In genomic region chr1:171800850-171801249, GRCh38 we compare ENCODE assay signal across 15 cellular contexts. TPM values are rescaled to one million over a fixed set of nuclear protein-coding genes. Genes with fewer than 3 reads are reported as not detected.
DNase-seq lines count a peak whose midpoint lies in the region; ATAC-seq, FAIRE-seq and TF ChIP-seq lines count a peak whose summit lies in the region.
"Had no signal": no experiment of that assay in that cellular context is flagged by ENCODE, and none has a peak within 500 bp of the region (broad histone marks: within the 10 kb centered on the region; RNA-seq: fewer than 3 reads in every experiment).

No MANE protein-coding gene starts in this region.

- 0 out of 2 replicates have a peak overlapping the region, but pooled peaks have one; percentile 1 for H2BK5ac ChIP-seq in H1 (ENCODE audit: low read depth, low read length)

- H3K27me3 Mint-ChIP-seq in activated naive CD4-positive, alpha-beta T cell treated with anti-CD3 and anti-CD28 coated beads, Interleukin-2, amount 50 U/mL, for 24 hours: no peaks in the 10 kb centered on the region
- H3K27me3 Mint-ChIP-seq in mesothelial cell of epicardium (ENCODE audit: low read depth): no peaks in the 10 kb centered on the region
- H3K27me3 Mint-ChIP-seq: CD4-positive, CD25-positive, alpha-beta regulatory T cell; CD8-positive, alpha-beta memory T cell had no signal

- no peak overlapping the region; the same call in 1 of the 2 replicates for H2AK5ac ChIP-seq in H1 (ENCODE audit: low read depth, low read length)

- no peak overlapping the region for H4K8ac ChIP-seq in H1 (ENCODE audit: extremely low read depth, insufficient read depth, low read length)

- TF ChIP-seq CTCF in H1 (IDR thresholded peaks at IDR 0.05; ENCODE audit: control extremely low read depth in 1 of 3, insufficient read depth in 1 of 3, low read depth in 1 of 3, low read length in 3 of 3) (no peak), mesothelial cell of epicardium (IDR thresholded peaks at IDR 0.05; ENCODE audit: unreplicated experiment) (no peak)

- H3K9ac ChIP-seq in H1 (replicated peaks in 1 of 4; ENCODE audit: extremely low read depth in 1 of 4, low read depth in 3 of 4, low read length in 3 of 4): no peak overlapping the region
- H3K9ac ChIP-seq: GM23248 had no signal

- no peak overlapping the region; the same call in 1 of the 2 replicates for H2BK12ac ChIP-seq in H1 (ENCODE audit: low read depth, low read length)

- H2BK20ac ChIP-seq in H1 (ENCODE audit: low read length): no peak overlapping the region

- no peak overlapping the region for H3K4me3 Mint-ChIP-seq in activated naive CD4-positive, alpha-beta T cell treated with anti-CD3 and anti-CD28 coated beads, Interleukin-2, amount 50 U/mL, for 24 hours
- H3K4me3 Mint-ChIP-seq in mesothelial cell of epicardium: no peak overlapping the region
- H3K4me3 Mint-ChIP-seq: CD4-positive, CD25-positive, alpha-beta regulatory T cell; CD8-positive, alpha-beta memory T cell; HFFc6 had no signal

- H3K36me3 Mint-ChIP-seq in activated naive CD4-positive, alpha-beta T cell treated with anti-CD3 and anti-CD28 coated beads, Interleukin-2, amount 50 U/mL, for 24 hours: peaks cover 17% of the 10 kb centered on the region
- H3K36me3 Mint-ChIP-seq in mesothelial cell of epicardium: peaks cover 10% of the 10 kb centered on the region

- no peak for FAIRE-seq in H1 (lab: Jason Lieb, UNC)

- no peak overlapping the region for H4K5ac ChIP-seq in H1 (ENCODE audit: insufficient read length, low read depth, low read length)

- peaks cover 0 to 11% (median 5%) of the 10 kb centered on the region in 4 experiments; a peak in 3 of 7 replicates for H3K4me1 ChIP-seq in H1 (replicated peaks in 1 of 4; ENCODE audit: control insufficient read depth in 3 of 4, insufficient read depth in 4 of 4, low read length in 3 of 4)

- no peak overlapping the region for H3K4ac ChIP-seq in H1 (replicated peaks; ENCODE audit: insufficient read length, low read depth, low read length)

- TF ChIP-seq POLR2A in H1 (IDR thresholded peaks at IDR 0.05; ENCODE audit: control extremely low read depth in 1 of 2, low read depth in 2 of 2, low read length in 2 of 2): no peak

- no peak overlapping the region for H3K56ac ChIP-seq in H1 (replicated peaks; ENCODE audit: insufficient read length, low read depth, low read length)

- no peak overlapping the region for H3K27ac ChIP-seq in H1 (ENCODE audit: low read depth, low read length)
- H3K27ac ChIP-seq: GM23248 had no signal

- H3K23me2 ChIP-seq in H1 (ENCODE audit: low read depth, low read length): no peaks in the 10 kb centered on the region

- no peak overlapping the region for H4K91ac ChIP-seq in H1 (replicated peaks; ENCODE audit: insufficient read length, low read length)

- 81% methylated on average over 3 of the region's 3 CpGs; no CpG with 5 or more reads in 1 of the 2 experiments for WGBS in H1 (ENCODE audit: extremely low coverage in 1 of 2, insufficient coverage in 1 of 2, insufficient read length in 1 of 2, insufficient replicate concordance in 2 of 2, low coverage in 1 of 2, low lambda C conversion rate in 2 of 2, missing lambda C conversion rate in 1 of 2), 2 experiments

- no peak for TF ChIP-seq EP300 in H1 (IDR thresholded peaks at IDR 0.05; ENCODE audit: borderline replicate concordance in 1 of 2, low read depth in 2 of 2, low read length in 2 of 2)

- no peaks in the 10 kb centered on the region for H3K4me1 Mint-ChIP-seq in activated naive CD4-positive, alpha-beta T cell treated with anti-CD3 and anti-CD28 coated beads, Interleukin-2, amount 50 U/mL, for 24 hours
- peaks cover 39% of the 10 kb centered on the region for H3K4me1 Mint-ChIP-seq in mesothelial cell of epicardium

- H2BK15ac ChIP-seq in H1 (ENCODE audit: low read length): no peak overlapping the region

- ATAC-seq in HG02870 (IDR thresholded peaks at IDR 0.05; ENCODE audit: unreplicated experiment): no peak

- no peaks in the 10 kb centered on the region for H3K79me2 ChIP-seq in H1 (ENCODE audit: control insufficient read depth in 1 of 2, insufficient read depth in 2 of 2, low read length in 2 of 2)

- H3K23ac ChIP-seq in H1 (ENCODE audit: insufficient read length): no peak overlapping the region

- H3K4me3 ChIP-seq in H1 (ENCODE audit: extremely low read depth in 1 of 4, insufficient read depth in 2 of 4, low read depth in 3 of 4, low read length in 4 of 4): no peak overlapping the region
- H3K4me3 ChIP-seq: GM12878, GM23248 had no signal

- no peaks in the 10 kb centered on the region for H4K20me1 ChIP-seq in H1 (replicated peaks in 1 of 2; ENCODE audit: control insufficient read depth in 1 of 2, insufficient read depth in 2 of 2, low read length in 2 of 2)

- H3K27me3 ChIP-seq in H1 (replicated peaks in 1 of 4; ENCODE audit: control insufficient read depth in 3 of 4, extremely low read depth in 1 of 4, insufficient read depth in 3 of 4, low read length in 3 of 4): no peaks in the 10 kb centered on the region
- H3K27me3 ChIP-seq: BE2C had no signal

- POLR2A ChIA-PET in H1 (lab: Charles Lee; ENCODE audit: partially characterized antibody): interaction anchor here (1.1 to 1.5 kb wide), 4 partner anchors 11 to 67 kb away, joined by 3 to 4 read pairs (median 3); partner anchors contain the start of gene METTL13

- H2AFZ ChIP-seq in H1 (ENCODE audit: low read length): no peak overlapping the region
- H2AFZ ChIP-seq: GM23248 had no signal

- peaks cover 7 to 19% (median 14%) of the 10 kb centered on the region in 4 experiments; a peak in 7 of 8 replicates for H3K36me3 ChIP-seq in H1 (ENCODE audit: control insufficient read depth in 2 of 4, insufficient read depth in 4 of 4, low read length in 3 of 4)

- no peak for TF ChIP-seq RAD21 in H1 (IDR thresholded peaks at IDR 0.05 in 1 of 2, conservative IDR thresholded peaks at IDR 0.05 in 1 of 2; ENCODE audit: low read depth in 2 of 2, low read length in 2 of 2)

- no peak overlapping the region for H3K4me2 ChIP-seq in H1 (ENCODE audit: insufficient read depth in 1 of 2, low read depth in 2 of 2, low read length in 2 of 2)

- no peak overlapping the region for H2BK120ac ChIP-seq in H1 (replicated peaks; ENCODE audit: low read depth, low read length)

- CTCF ChIA-PET in H1 (lab: Charles Lee; ENCODE audit: partially characterized antibody): interaction anchor here (0.6 to 16.4 kb wide), 71 partner anchors 9 to 927 kb away, joined by 3 to 694 read pairs (median 5); partner anchors contain the start of genes PIGC and PRRC2C

- no peak for DNase-seq in activated naive CD4-positive, alpha-beta T cell treated with Interleukin-2 at 50 U/mL for 16 hours
- peak; percentile 22 for DNase-seq in HT-29 (ENCODE audit: low spot score)
- no peak for DNase-seq in H1 (ENCODE audit: low read depth in 1 of 2, low spot score in 2 of 2)
- no peak for DNase-seq in NCI-H1048 (lab: John Stamatoyannopoulos, UW)
- DNase-seq in mesothelial cell of epicardium (ENCODE audit: low spot score in 2 of 2, unreplicated experiment in 2 of 2): no peak
- DNase-seq: CD8-positive, alpha-beta memory T cell; DMS 273 treated with DMSO at 0.1 percent for 48 hours; DND-41 had no signal

- H3K18ac ChIP-seq in H1 (ENCODE audit: extremely low read depth, low read length): no peak overlapping the region

- H3K27ac Mint-ChIP-seq in activated naive CD4-positive, alpha-beta T cell treated with anti-CD3 and anti-CD28 coated beads, Interleukin-2, amount 50 U/mL, for 24 hours: peak overlapping the region; percentile 44
- H3K27ac Mint-ChIP-seq in mesothelial cell of epicardium: no peak overlapping the region
- H3K27ac Mint-ChIP-seq: HFFc6 had no signal

- H3K14ac ChIP-seq in H1 (ENCODE audit: insufficient read length): no peak overlapping the region

- H3K9me3 Mint-ChIP-seq in activated naive CD4-positive, alpha-beta T cell treated with anti-CD3 and anti-CD28 coated beads, Interleukin-2, amount 50 U/mL, for 24 hours: no peaks in the 10 kb centered on the region
- H3K9me3 Mint-ChIP-seq in mesothelial cell of epicardium: no peaks in the 10 kb centered on the region
- H3K9me3 Mint-ChIP-seq: CD4-positive, CD25-positive, alpha-beta regulatory T cell; CD8-positive, alpha-beta memory T cell; HFFc6 had no signal

- no peaks in the 10 kb centered on the region for H3K9me3 ChIP-seq in H1 (ENCODE audit: insufficient read depth in 2 of 2, low read depth in 1 of 2, low read length in 1 of 2)
- H3K9me3 ChIP-seq: BE2C had no signal

- no peaks in the 10 kb centered on the region for H3K79me1 ChIP-seq in H1 (ENCODE audit: low read depth, low read length)

RNA-seq across cellular contexts. Expression of gene METTL13, which starts 19.4 kb away (rescaled TPM):
- 38.8 and 39.4 TPM in 2 replicates for total RNA-seq in HT-29 (2014; rRNA removed; shearing (Covaris generic))
- total RNA-seq in H1 (2021; fragmentation: NEBNext Ultra II Directional; extraction: Animal tissue kit (Norgen Biotek cat#: 25700)): 63.1 and 66.3 TPM in 2 replicates
- polyA plus RNA-seq in H1 (2011; rRNA removed): 38.1 and 39.6 TPM in 2 replicates
- polyA plus RNA-seq in H1 (2011; cell fraction: cytosol; rRNA removed): 52.2 TPM
- polyA plus RNA-seq in H1 (2011; cell fraction: nucleus; rRNA removed): 38.2 TPM
- polyA plus RNA-seq in H1 (2012, experiment 1 of 2): 55.7 to 68.2 TPM (median 61.8 TPM) in 4 replicates
- 33.9 TPM for polyA plus RNA-seq in H1 (2012, experiment 2 of 2)
- 24.9 TPM for polyA plus RNA-seq in H1 (2013, experiment 1 of 2)
- polyA plus RNA-seq in H1 (2013, experiment 2 of 2): 23.7 TPM
- 74.4 and 104 TPM in 2 replicates for polyA minus RNA-seq in H1 (2011; rRNA and poly(A)+ RNA removed)
- polyA minus RNA-seq in H1 (2011; cell fraction: cytosol; rRNA and poly(A)+ RNA removed): 33.6 TPM
- polyA minus RNA-seq in H1 (2011; cell fraction: nucleus; rRNA and poly(A)+ RNA removed): 27.2 TPM
- 27.4 to 32.5 TPM (median 30.2 TPM) in 3 replicates for total RNA-seq in mesothelial cell of epicardium

RNA-seq across cellular contexts. Expression of gene DNM3, which starts 40.4 kb away (rescaled TPM):
- 1.0 and 1.3 TPM in 2 replicates for total RNA-seq in HT-29 (2014; rRNA removed; shearing (Covaris generic))
- total RNA-seq in H1 (2021; fragmentation: NEBNext Ultra II Directional; extraction: Animal tissue kit (Norgen Biotek cat#: 25700)): 7.4 and 8.5 TPM in 2 replicates
- 2.0 and 2.3 TPM in 2 replicates for polyA plus RNA-seq in H1 (2011; rRNA removed)
- 2.5 TPM for polyA plus RNA-seq in H1 (2011; cell fraction: cytosol; rRNA removed)
- polyA plus RNA-seq in H1 (2011; cell fraction: nucleus; rRNA removed): 3.8 TPM
- 1.6 to 5.1 TPM (median 3.4 TPM) in 4 replicates for polyA plus RNA-seq in H1 (2012, experiment 1 of 2)
- 0.45 TPM for polyA plus RNA-seq in H1 (2012, experiment 2 of 2)
- 4.6 TPM for polyA plus RNA-seq in H1 (2013, experiment 1 of 2)
- polyA plus RNA-seq in H1 (2013, experiment 2 of 2): 5.9 TPM
- polyA minus RNA-seq in H1 (2011; rRNA and poly(A)+ RNA removed): 5.9 and 8.5 TPM in 2 replicates
- 4.3 TPM for polyA minus RNA-seq in H1 (2011; cell fraction: cytosol; rRNA and poly(A)+ RNA removed)
- polyA minus RNA-seq in H1 (2011; cell fraction: nucleus; rRNA and poly(A)+ RNA removed): 20.8 TPM
- total RNA-seq in mesothelial cell of epicardium: 4.7 to 5.0 TPM (median 4.9 TPM) in 3 replicates

RNA-seq across cellular contexts. Expression of gene VAMP4, which starts 59.0 kb away (rescaled TPM):
- 0.15 and 0.39 TPM in 2 replicates for total RNA-seq in HT-29 (2014; rRNA removed; shearing (Covaris generic))
- total RNA-seq in H1 (2021; fragmentation: NEBNext Ultra II Directional; extraction: Animal tissue kit (Norgen Biotek cat#: 25700)): 12.4 and 13.9 TPM in 2 replicates
- 0.99 and 1.6 TPM in 2 replicates for polyA plus RNA-seq in H1 (2011; rRNA removed)
- polyA plus RNA-seq in H1 (2011; cell fraction: cytosol; rRNA removed): 3.5 TPM
- 1.4 TPM for polyA plus RNA-seq in H1 (2011; cell fraction: nucleus; rRNA removed)
- 3.9 to 8.6 TPM (median 4.4 TPM) in 4 replicates for polyA plus RNA-seq in H1 (2012, experiment 1 of 2)
- polyA plus RNA-seq in H1 (2012, experiment 2 of 2): 4.2 TPM
- 6.5 TPM for polyA plus RNA-seq in H1 (2013, experiment 1 of 2)
- polyA plus RNA-seq in H1 (2013, experiment 2 of 2): 6.2 TPM
- polyA minus RNA-seq in H1 (2011; rRNA and poly(A)+ RNA removed): 1.6 and 2.2 TPM in 2 replicates
- 8.7 TPM for polyA minus RNA-seq in H1 (2011; cell fraction: cytosol; rRNA and poly(A)+ RNA removed)
- polyA minus RNA-seq in H1 (2011; cell fraction: nucleus; rRNA and poly(A)+ RNA removed): 3.8 TPM
- 8.1 to 8.5 TPM (median 8.4 TPM) in 3 replicates for total RNA-seq in mesothelial cell of epicardium
